ENCODE assay signal across 11 cellular contexts in genomic region chr13:114009590-114010400, GRCh38. TPM values are rescaled to one million over a fixed set of nuclear protein-coding genes. Genes with fewer than 3 reads are reported as not detected.
"Had no signal": no experiment of that assay in that cellular context is flagged by ENCODE, and none has a peak within 500 bp of the region (broad histone marks: within the 10 kb centered on the region; RNA-seq: fewer than 3 reads in every experiment).

No MANE protein-coding gene starts in this region.

- H3K4me3 ChIP-seq: ovary, SJSA1 had no signal

- H3K4me3 Mint-ChIP-seq: activated naive CD8-positive, alpha-beta T cell; endodermal cell; type B pancreatic cell had no signal

- H3K36me3 ChIP-seq: ovary had no signal

- H3K4me1 Mint-ChIP-seq: endodermal cell had no signal

- H3K9me3 Mint-ChIP-seq: activated T-helper 2 cell treated with anti-CD3 and anti-CD28 coated beads, Interferon-gamma antibody, Interleukin-2, Interleukin-4, amounts not matched to agents 10 μg/mL and 5 μg/mL and 100 μg/mL, durations not matched to agents 14 hours and 24 hours and 36 hours; endodermal cell; type B pancreatic cell had no signal

- H3K27me3 ChIP-seq: ovary, SJSA1 had no signal

- H3K27me3 Mint-ChIP-seq: activated naive CD8-positive, alpha-beta T cell had no signal

- H3K9me3 ChIP-seq: ovary, SJSA1 had no signal

- H3K27ac Mint-ChIP-seq: activated T-helper 2 cell treated with anti-CD3 and anti-CD28 coated beads, Interferon-gamma antibody, Interleukin-2, Interleukin-4, amounts not matched to agents 10 μg/mL and 5 μg/mL and 100 μg/mL, durations not matched to agents 14 hours and 24 hours and 36 hours; endodermal cell; type B pancreatic cell had no signal

- DNase-seq: anterior cingulate cortex, endodermal cell, mesenchymal stem cell, ovary, substantia nigra, SW 1271 had no signal

- H3K27ac ChIP-seq: ovary, SJSA1 had no signal

RNA-seq across cellular contexts. Expression of gene C13orf46, which starts 35.9 kb away (rescaled TPM):
- total RNA-seq: SJSA1 had no signal
- polyA plus RNA-seq: neural cell had no signal
